7 cellular contexts compared by ENCODE assay signal in the genomic region with DNA sequence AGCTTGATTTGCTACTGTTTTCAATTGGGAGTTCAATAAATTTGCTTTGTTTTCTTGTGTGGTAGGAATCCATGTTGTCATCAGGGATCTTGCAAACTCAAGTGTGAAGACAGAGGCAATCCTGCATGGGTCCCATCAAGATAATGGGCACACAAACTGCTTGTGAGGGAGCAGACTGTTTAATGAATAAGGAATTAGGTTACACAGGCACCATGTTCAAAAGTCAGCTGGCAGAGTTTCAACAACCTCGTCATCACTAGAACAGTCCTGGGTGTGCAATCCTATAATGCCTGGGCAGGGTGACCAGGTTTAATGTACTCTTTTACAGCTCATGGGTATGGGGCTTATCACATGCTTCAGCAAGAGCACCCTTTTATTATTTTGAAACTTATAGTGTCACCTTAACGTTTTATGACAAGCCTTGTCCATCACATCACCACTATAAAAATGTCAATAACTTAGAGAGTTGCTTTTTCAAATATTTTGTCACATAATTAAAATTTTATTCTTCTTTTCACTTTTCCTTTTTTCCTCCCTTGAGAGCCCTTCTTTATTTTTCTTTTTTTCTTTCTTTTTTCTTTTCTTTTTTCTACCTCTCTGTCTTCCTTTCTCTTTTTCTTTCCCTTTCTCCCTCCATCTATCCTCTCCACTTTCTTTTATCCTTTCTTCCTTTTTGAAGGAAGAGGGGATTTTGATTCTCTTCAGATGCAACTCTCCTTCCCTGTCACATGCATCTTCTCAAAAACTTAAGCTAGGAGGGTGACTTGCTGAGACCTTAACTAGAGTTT.
A peak's percentile ranks its signal among the peaks of the same experiment; 100 is the strongest.
DNase-seq lines count a peak whose midpoint lies in the region; ATAC-seq, FAIRE-seq and TF ChIP-seq lines count a peak whose summit lies in the region.

No MANE protein-coding gene starts in this region.

- no peaks in the 10 kb centered on the region for H3K9me3 ChIP-seq in keratinocyte (ENCODE audit: control insufficient read depth, low read depth, low read length)

- H3K4me3 Mint-ChIP-seq in activated T-helper 2 cell treated with anti-CD3 and anti-CD28 coated beads, Interferon-gamma antibody, Interleukin-2, Interleukin-4, amounts not matched to agents 10 μg/mL and 5 μg/mL and 100 μg/mL, durations not matched to agents 14 hours and 24 hours and 36 hours (ENCODE audit: low read depth) = no peak overlapping the region

- peak; percentile 16 for DNase-seq in H4 (ENCODE audit: low spot score)
- DNase-seq in M059J (ENCODE audit: low read depth) = peak; percentile 60
- DNase-seq in keratinocyte (ENCODE audit: low read depth, low spot score) = no peak
- no peak for DNase-seq in DMS153 (lab: John Stamatoyannopoulos, UW)
- no peak for DNase-seq in activated T-helper 2 cell treated with anti-CD3 and anti-CD28 coated beads, Interferon-gamma antibody, Interleukin-2, Interleukin-4, amounts not matched to agents 10 μg/mL and 5 μg/mL and 100 μg/mL, durations not matched to agents 14 hours and 24 hours and 36 hours (ENCODE audit: low spot score)

- no peaks in the 10 kb centered on the region for H3K36me3 ChIP-seq in keratinocyte (ENCODE audit: control insufficient read depth in 2 of 2, extremely low read depth in 1 of 2, insufficient read depth in 2 of 2, low read length in 2 of 2)

- no peaks in the 10 kb centered on the region for H3K9me1 ChIP-seq in keratinocyte (ENCODE audit: control insufficient read depth, extremely low read depth, insufficient read depth, low read length)

- dilution Hi-C loops in keratinocyte (cut with MboI; ENCODE audit: extremely low pct_ligation_motif_present, low sequenced_read_pairs) = no loop called here

- peaks cover 15% of the 10 kb centered on the region for H3K4me1 ChIP-seq in keratinocyte (ENCODE audit: control insufficient read depth, extremely low read depth, insufficient read depth, low read length)

- no peaks in the 10 kb centered on the region for H3K27me3 ChIP-seq in keratinocyte (ENCODE audit: control insufficient read depth, extremely low read depth, insufficient read depth, low read length)

- H3K36me3 Mint-ChIP-seq in activated T-helper 2 cell treated with anti-CD3 and anti-CD28 coated beads, Interferon-gamma antibody, Interleukin-2, Interleukin-4, amounts not matched to agents 10 μg/mL and 5 μg/mL and 100 μg/mL, durations not matched to agents 14 hours and 24 hours and 36 hours (ENCODE audit: low read depth) = no peaks in the 10 kb centered on the region

- no peak overlapping the region for H3K9ac ChIP-seq in keratinocyte (ENCODE audit: control insufficient read depth, extremely low read depth, insufficient read depth, low read length)

- peak overlapping the region; percentile 62 for H3K27ac ChIP-seq in keratinocyte (ENCODE audit: control insufficient read depth, insufficient read depth, low read length)

- no peaks in the 10 kb centered on the region for H3K79me2 ChIP-seq in keratinocyte (ENCODE audit: control insufficient read depth, insufficient read depth, low read length)

- ATAC-seq in GM18909 (IDR thresholded peaks at IDR 0.05; ENCODE audit: poor library complexity, unreplicated experiment) (peak; percentile 43), GM21528 (IDR thresholded peaks at IDR 0.05; ENCODE audit: low FRiP score, unreplicated experiment) (no peak)

- no peak overlapping the region for H2AFZ ChIP-seq in keratinocyte (ENCODE audit: control insufficient read depth, low read length)

- H3K27me3 Mint-ChIP-seq in activated T-helper 2 cell treated with anti-CD3 and anti-CD28 coated beads, Interferon-gamma antibody, Interleukin-2, Interleukin-4, amounts not matched to agents 10 μg/mL and 5 μg/mL and 100 μg/mL, durations not matched to agents 14 hours and 24 hours and 36 hours (ENCODE audit: low read depth) = peaks cover 17% of the 10 kb centered on the region

- H3K9me3 Mint-ChIP-seq in activated T-helper 2 cell treated with anti-CD3 and anti-CD28 coated beads, Interferon-gamma antibody, Interleukin-2, Interleukin-4, amounts not matched to agents 10 μg/mL and 5 μg/mL and 100 μg/mL, durations not matched to agents 14 hours and 24 hours and 36 hours = no peaks in the 10 kb centered on the region

- H3K4me2 ChIP-seq in keratinocyte (ENCODE audit: control insufficient read depth, extremely low read depth, insufficient read depth, low read depth, low read length) = peak overlapping the region; percentile 22

- no peak overlapping the region for H3K4me3 ChIP-seq in keratinocyte (ENCODE audit: control insufficient read depth in 2 of 3, extremely low read depth in 1 of 3, insufficient read depth in 2 of 3, low read depth in 1 of 3, low read length in 3 of 3)

- intact Hi-C loops in activated T-helper 2 cell treated with anti-CD3 and anti-CD28 coated beads, Interferon-gamma antibody, Interleukin-2, Interleukin-4, amounts not matched to agents 10 μg/mL and 5 μg/mL and 100 μg/mL, durations not matched to agents 14 hours and 24 hours and 36 hours (cut with micrococcal nuclease) = loop anchor here (1.0 to 5.0 kb wide), 7 partner anchors 78 to 418 kb away; partner anchors contain the start of gene ATP2B1

- peak; percentile 89 for FAIRE-seq in keratinocyte (lab: Jason Lieb, UNC)

- H3K4me1 Mint-ChIP-seq in activated T-helper 2 cell treated with anti-CD3 and anti-CD28 coated beads, Interferon-gamma antibody, Interleukin-2, Interleukin-4, amounts not matched to agents 10 μg/mL and 5 μg/mL and 100 μg/mL, durations not matched to agents 14 hours and 24 hours and 36 hours (ENCODE audit: low read depth) = peaks cover 17% of the 10 kb centered on the region

- no peak for TF ChIP-seq CTCF in keratinocyte (optimal IDR thresholded peaks at IDR 0.05 in 1 of 3, IDR thresholded peaks at IDR 0.05 in 1 of 3, conservative IDR thresholded peaks at IDR 0.05 in 1 of 3; ENCODE audit: extremely low read depth in 1 of 3, insufficient read depth in 2 of 3, low read length in 3 of 3)

- H3K27ac Mint-ChIP-seq in activated T-helper 2 cell treated with anti-CD3 and anti-CD28 coated beads, Interferon-gamma antibody, Interleukin-2, Interleukin-4, amounts not matched to agents 10 μg/mL and 5 μg/mL and 100 μg/mL, durations not matched to agents 14 hours and 24 hours and 36 hours = no peak overlapping the region

- H4K20me1 ChIP-seq in keratinocyte (ENCODE audit: control insufficient read depth, extremely low read depth, insufficient read depth, low read length) = no peaks in the 10 kb centered on the region

Comparison
In these comparisons a context has a peak if more than half of its experiments do, and no peak if none do; other contexts are left out.
1. DNase-seq: peak in H4 (single experiment) and M059J (single experiment); none in keratinocyte (single experiment), DMS153 (single experiment) and activated T-helper 2 cell treated with anti-CD3 and anti-CD28 coated beads, Interferon-gamma antibody, Interleukin-2, Interleukin-4, amounts not matched to agents 10 μg/mL and 5 μg/mL and 100 μg/mL, durations not matched to agents 14 hours and 24 hours and 36 hours (single experiment).